In the genomic region with DNA sequence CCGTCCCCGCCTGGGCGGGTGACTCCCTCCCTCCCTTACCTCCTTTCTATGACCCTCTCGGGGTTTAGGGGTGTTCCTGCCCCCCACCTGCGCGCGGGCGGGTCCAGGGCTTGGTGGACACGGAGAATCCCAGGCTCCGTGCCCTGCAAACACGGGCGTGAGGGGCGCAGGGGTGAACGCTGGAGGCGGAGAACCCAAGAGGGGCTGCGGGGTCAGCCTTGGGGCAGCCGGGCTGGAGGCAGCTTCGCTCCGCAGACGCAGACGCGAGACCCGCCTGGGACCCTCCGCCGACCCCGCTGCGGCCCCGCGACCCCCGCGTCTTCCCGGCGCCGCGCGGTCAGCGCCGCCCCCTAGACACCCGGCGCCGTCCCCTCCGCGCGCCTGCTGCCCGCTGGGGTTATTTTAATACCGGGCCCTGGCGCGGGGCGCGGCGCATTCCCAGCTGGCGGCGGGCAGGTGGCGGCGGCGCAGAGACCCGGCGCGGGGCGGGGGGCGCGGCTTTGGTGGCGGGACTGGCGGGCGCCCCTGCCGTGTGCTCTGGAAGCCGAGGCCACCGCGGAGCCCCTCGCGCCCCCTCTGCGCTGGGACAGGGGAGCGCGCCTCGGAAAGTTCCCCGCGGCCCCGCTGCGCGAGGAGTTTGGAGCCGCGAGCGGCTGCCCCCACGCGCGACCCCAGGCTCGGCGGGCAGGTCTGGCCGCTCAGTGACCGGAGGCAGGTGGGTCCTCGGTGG, we compare ENCODE assay signal across 12 cellular contexts. TPM values are rescaled to one million over a fixed set of nuclear protein-coding genes. Genes with fewer than 3 reads are reported as not detected.
DNase-seq lines count a peak whose midpoint lies in the region; ATAC-seq and TF ChIP-seq lines count a peak whose summit lies in the region.
"Had no signal": no experiment of that assay in that cellular context is flagged by ENCODE, and none has a peak within 500 bp of the region (broad histone marks: within the 10 kb centered on the region; RNA-seq: fewer than 3 reads in every experiment).

A gene (plus strand): TSS at position 433 of the 730 bp plus-strand sequence. CDS start 2,560 bp downstream, outside the sequence.

- H3K27ac ChIP-seq in hepatocyte, result no peak within 1 kb of the TSS
- no peak within 1 kb of the TSS for H3K27ac ChIP-seq in gastrocnemius medialis
- no peak within 1 kb of the TSS for H3K27ac ChIP-seq in substantia nigra (ENCODE audit: low read depth, low read length, poor library complexity, severe bottlenecking)

- TF ChIP-seq POLR2A in gastrocnemius medialis (IDR thresholded peaks at IDR 0.05), result no peak

- DNase-seq in DMS53 (lab: John Stamatoyannopoulos, UW) (peak; percentile 33), DMS53 treated with DMSO at 0.1 percent for 48 hours (lab: John Stamatoyannopoulos, UW; ENCODE audit: unreplicated experiment) (no peak), WTC11 (ENCODE audit: low spot score) (peak; percentile 55), hepatocyte (ENCODE audit: low spot score) (no peak), gastrocnemius medialis (no peak), substantia nigra (lab: John Stamatoyannopoulos, UW) (no peak), T-helper 9 cell (no peak), mucosa of gallbladder (ENCODE audit: low spot score) (no peak)
- DNase-seq: 8988T, NCI-H2029, thyroid gland had no signal

- peak within 1 kb of the TSS; percentile 75 for H3K4me2 ChIP-seq in hepatocyte

- H3K27me3 ChIP-seq in hepatocyte (peaks cover 37% of the 10 kb centered on the region), gastrocnemius medialis (peaks cover 37 to 52% (median 38%) of the 10 kb centered on the region in 3 donors)

- H3K9me2 ChIP-seq in hepatocyte (replicated peaks; ENCODE audit: insufficient read depth), result no peaks in the 10 kb centered on the region

- H3K79me2 ChIP-seq in hepatocyte, result no peaks in the 10 kb centered on the region

- in situ Hi-C loops in gastrocnemius medialis (cut with MboI; ENCODE audit: low sequenced_read_pairs in 4 of 4), result loop anchor here in 1 of 4 donors (25.0 kb wide), 1 partner anchor 391 kb away; a partner anchor contains a TSS

- peaks cover 5% of the 10 kb centered on the region for H3K9me3 Mint-ChIP-seq in WTC11

- H3K9me3 ChIP-seq in hepatocyte (ENCODE audit: low read depth) (no peaks in the 10 kb centered on the region), gastrocnemius medialis (no peaks in the 10 kb centered on the region)
- H3K9me3 ChIP-seq: mucosa of descending colon, thyroid gland had no signal

- TF ChIP-seq CTCF in WTC11 (IDR thresholded peaks at IDR 0.05) (no peak), hepatocyte (IDR thresholded peaks at IDR 0.05; ENCODE audit: poor library complexity) (no peak), gastrocnemius medialis (IDR thresholded peaks at IDR 0.05 in 4 of 5, conservative IDR thresholded peaks at IDR 0.05 in 1 of 5) (no peak)

- H3K36me3 ChIP-seq in hepatocyte (replicated peaks; ENCODE audit: insufficient read depth, low read depth), result no peaks in the 10 kb centered on the region
- no peaks in the 10 kb centered on the region for H3K36me3 ChIP-seq in gastrocnemius medialis
- H3K36me3 ChIP-seq: thyroid gland had no signal

- no peak within 1 kb of the TSS for H3K27ac Mint-ChIP-seq in WTC11

- intact Hi-C loops in gastrocnemius medialis (cut with DNase I; ENCODE audit: low total_unique reads), result no loop called here

- H3K4me1 Mint-ChIP-seq in WTC11, result peaks cover 5% of the 10 kb centered on the region

- POLR2A ChIA-PET in WTC11 (lab: Charles Lee), result no interaction called here

- no peaks in the 10 kb centered on the region for H3K36me3 Mint-ChIP-seq in WTC11

- CTCF ChIA-PET in WTC11 (lab: Charles Lee), result interaction anchor here (0.7 to 2.4 kb wide), 4 partner anchors 9 to 135 kb away, joined by 3 to 9 read pairs (median 4); no protein-coding TSS in a partner anchor

- no peak within 1 kb of the TSS for H2AFZ ChIP-seq in hepatocyte

- no peak within 1 kb of the TSS for H3K4me3 ChIP-seq in hepatocyte
- H3K4me3 ChIP-seq in gastrocnemius medialis, result peak within 1 kb of the TSS; percentile 33 to 57 (median 42)
- H3K4me3 ChIP-seq: mucosa of descending colon had no signal

- H3K4me1 ChIP-seq in hepatocyte (ENCODE audit: insufficient read depth) (peaks cover 9% of the 10 kb centered on the region), gastrocnemius medialis (peaks cover 11 to 17% of the 10 kb centered on the region in 2 donors)

- peak within 1 kb of the TSS; percentile 55 for H3K4me3 Mint-ChIP-seq in WTC11

- 12% methylated on average over 49 of the region's 91 CpGs for WGBS in hepatocyte (ENCODE audit: low lambda C conversion rate, missing lambda C conversion rate)

- no peaks in the 10 kb centered on the region for H4K20me1 ChIP-seq in hepatocyte (ENCODE audit: insufficient read depth, poor library complexity, severe bottlenecking)

- peaks cover 66% of the 10 kb centered on the region for H3K27me3 Mint-ChIP-seq in WTC11 (ENCODE audit: low read depth)

- ATAC-seq in WTC11 (peak; percentile 13), gastrocnemius medialis (no peak)

TF ChIP-seq in WTC11, 78 proteins besides CTCF, POLR2A, EP300 and RAD21:
- TF ChIP-seq KAT7 (CRISPR knock-in tag; IDR thresholded peaks at IDR 0.05; ENCODE audit: borderline replicate concordance) (0 out of 2 replicates have a peak, but pooled peaks have one; percentile 17), JUN (CRISPR knock-in tag; IDR thresholded peaks at IDR 0.05) (no peak)
- TF ChIP-seq, protein P1, sequence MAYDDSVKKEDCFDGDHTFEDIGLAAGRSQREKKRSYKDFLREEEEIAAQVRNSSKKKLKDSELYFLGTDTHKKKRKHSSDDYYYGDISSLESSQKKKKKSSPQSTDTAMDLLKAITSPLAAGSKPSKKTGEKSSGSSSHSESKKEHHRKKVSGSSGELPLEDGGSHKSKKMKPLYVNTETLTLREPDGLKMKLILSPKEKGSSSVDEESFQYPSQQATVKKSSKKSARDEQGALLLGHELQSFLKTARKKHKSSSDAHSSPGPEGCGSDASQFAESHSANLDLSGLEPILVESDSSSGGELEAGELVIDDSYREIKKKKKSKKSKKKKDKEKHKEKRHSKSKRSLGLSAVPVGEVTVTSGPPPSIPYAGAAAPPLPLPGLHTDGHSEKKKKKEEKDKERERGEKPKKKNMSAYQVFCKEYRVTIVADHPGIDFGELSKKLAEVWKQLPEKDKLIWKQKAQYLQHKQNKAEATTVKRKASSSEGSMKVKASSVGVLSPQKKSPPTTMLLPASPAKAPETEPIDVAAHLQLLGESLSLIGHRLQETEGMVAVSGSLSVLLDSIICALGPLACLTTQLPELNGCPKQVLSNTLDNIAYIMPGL (CRISPR knock-in tag; IDR thresholded peaks at IDR 0.05), result 0 out of 2 replicates have a peak, but pooled peaks have one; percentile 50

RNA-seq across cellular contexts. Expression of the gene that starts here (rescaled TPM):
- 0.46 to 0.76 TPM (median 0.53 TPM) in 3 replicates for total RNA-seq in WTC11 (2021)
- total RNA-seq in hepatocyte, result 0.10 TPM in 1 of 2 replicates, not detected in the other
- polyA plus RNA-seq in hepatocyte, result not detected in 2 replicates
- not detected for total RNA-seq in gastrocnemius medialis
- total RNA-seq in mucosa of gallbladder, result not detected
- total RNA-seq: mucosa of descending colon had no signal

Comparison
In these comparisons a context has a peak if more than half of its experiments do, and no peak if none do; other contexts are left out.
1. Peak in DNase-seq and ATAC-seq in WTC11; RNA of the gene not detected or under 1 TPM.